Comparison of ENCODE assay signal across 9 cellular contexts in the genomic region with DNA sequence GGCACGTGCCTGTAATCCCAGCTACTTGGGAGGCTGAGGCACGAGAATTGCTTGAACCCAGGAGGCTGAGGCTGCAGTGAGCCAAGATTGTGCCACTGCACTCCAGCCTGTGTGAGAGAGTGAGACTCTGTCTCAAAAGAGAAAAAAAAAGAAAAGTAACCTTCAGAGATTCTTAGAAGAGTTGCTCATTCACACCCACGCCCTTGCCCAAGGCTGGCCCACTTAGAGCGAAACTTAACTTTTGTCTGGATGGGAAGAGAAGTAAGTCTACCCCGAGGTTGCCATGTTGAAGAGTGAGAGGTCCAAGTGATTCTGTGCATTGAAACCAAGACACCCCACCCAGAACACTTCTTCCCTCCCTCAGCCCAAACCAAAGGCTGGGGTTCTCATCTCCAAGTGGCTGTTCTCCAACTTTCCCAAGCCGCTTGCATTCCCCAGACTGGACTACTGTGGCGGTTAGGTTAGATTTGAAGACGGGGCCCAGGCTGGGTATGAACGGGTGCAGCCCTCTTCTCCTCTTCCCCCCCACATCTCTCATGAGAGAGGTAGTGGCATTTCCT. TPM values are rescaled to one million over a fixed set of nuclear protein-coding genes. Genes with fewer than 3 reads are reported as not detected.
A peak's percentile ranks its signal among the peaks of the same experiment; 100 is the strongest.
DNase-seq lines count a peak whose midpoint lies in the region; ATAC-seq lines count a peak whose summit lies in the region.
"Had no signal": no experiment of that assay in that cellular context is flagged by ENCODE, and none has a peak within 500 bp of the region (broad histone marks: within the 10 kb centered on the region; RNA-seq: fewer than 3 reads in every experiment).

No MANE protein-coding gene starts in this region.

- no peaks in the 10 kb centered on the region for H3K9me3 ChIP-seq in CD4-positive, alpha-beta memory T cell (ENCODE audit: control insufficient read depth in 1 of 2, low read length in 2 of 2)

- peak overlapping the region; percentile 68 to 88 (median 81) for H3K4me3 Mint-ChIP-seq in CD4-positive, alpha-beta memory T cell
- peak overlapping the region; percentile 79 for H3K4me3 Mint-ChIP-seq in activated CD4-positive, alpha-beta T cell treated with anti-CD3 and anti-CD28 coated beads, Interleukin-2, amount 10 ng/mL, durations not matched to agents 24 days and 14 days
- peak overlapping the region; percentile 78 for H3K4me3 Mint-ChIP-seq in activated naive CD8-positive, alpha-beta T cell treated with anti-CD3 and anti-CD28 coated beads, Interleukin-2, amount 50 U/mL, for 24 hours

- no peaks in the 10 kb centered on the region for H3K27me3 ChIP-seq in CD4-positive, alpha-beta memory T cell (ENCODE audit: insufficient read depth, low read length)

- H3K36me3 Mint-ChIP-seq in CD4-positive, alpha-beta memory T cell: peaks cover 7 to 37% of the 10 kb centered on the region in 2 donors
- H3K36me3 Mint-ChIP-seq in activated CD4-positive, alpha-beta T cell treated with anti-CD3 and anti-CD28 coated beads, Interleukin-2, amount 10 ng/mL, durations not matched to agents 24 days and 14 days (ENCODE audit: low read depth): peaks cover 50% of the 10 kb centered on the region
- H3K36me3 Mint-ChIP-seq in activated naive CD8-positive, alpha-beta T cell treated with anti-CD3 and anti-CD28 coated beads, Interleukin-2, amount 50 U/mL, for 24 hours (ENCODE audit: low read depth): peaks cover 27% of the 10 kb centered on the region

- H3K9me3 Mint-ChIP-seq in CD4-positive, alpha-beta memory T cell: peaks cover 0 to 3% (median 0%) of the 10 kb centered on the region in 8 donors
- H3K9me3 Mint-ChIP-seq in activated CD4-positive, alpha-beta T cell treated with anti-CD3 and anti-CD28 coated beads, Interleukin-2, amount 10 ng/mL, durations not matched to agents 24 days and 14 days: no peaks in the 10 kb centered on the region
- peaks cover 7% of the 10 kb centered on the region for H3K9me3 Mint-ChIP-seq in activated naive CD8-positive, alpha-beta T cell treated with anti-CD3 and anti-CD28 coated beads, Interleukin-2, amount 50 U/mL, for 24 hours

- H3K4me1 ChIP-seq in CD4-positive, alpha-beta memory T cell (ENCODE audit: insufficient read depth, low read length): peaks cover 84% of the 10 kb centered on the region

- peak; percentile 50 for ATAC-seq in activated naive CD8-positive, alpha-beta T cell treated with anti-CD3 and anti-CD28 coated beads, Interleukin-2, amount 50 U/mL, for 24 hours
- ATAC-seq in esophagus mucosa (no peak), GM19328 (IDR thresholded peaks at IDR 0.05; ENCODE audit: unreplicated experiment) (no peak)

- no peaks in the 10 kb centered on the region for H3K27me3 Mint-ChIP-seq in CD4-positive, alpha-beta memory T cell
- H3K27me3 Mint-ChIP-seq in activated CD4-positive, alpha-beta T cell treated with anti-CD3 and anti-CD28 coated beads, Interleukin-2, amount 10 ng/mL, durations not matched to agents 24 days and 14 days: no peaks in the 10 kb centered on the region
- peaks cover 2% of the 10 kb centered on the region for H3K27me3 Mint-ChIP-seq in activated naive CD8-positive, alpha-beta T cell treated with anti-CD3 and anti-CD28 coated beads, Interleukin-2, amount 50 U/mL, for 24 hours

- peak overlapping the region; percentile 50 to 53 for H3K4me3 ChIP-seq in CD4-positive, alpha-beta memory T cell (ENCODE audit: low read length in 2 of 2)

- peak overlapping the region; percentile 67 for H3K27ac ChIP-seq in CD4-positive, alpha-beta memory T cell (ENCODE audit: low read depth, low read length)

- CTCF ChIA-PET in CD4-positive, alpha-beta memory T cell (lab: Charles Lee; ENCODE audit: partially characterized antibody): interaction anchor here (0.7 to 3.3 kb wide), 11 partner anchors 9 to 170 kb away, joined by 3 to 34 read pairs (median 4); a partner anchor contains a TSS

- POLR2A ChIA-PET in CD4-positive, alpha-beta memory T cell (lab: Charles Lee; ENCODE audit: partially characterized antibody): interaction anchor here (0.8 to 15.9 kb wide), 16 partner anchors 10 to 472 kb away, joined by 3 to 588 read pairs (median 6); a partner anchor contains a TSS

- peaks cover 12% of the 10 kb centered on the region for H3K36me3 ChIP-seq in CD4-positive, alpha-beta memory T cell (ENCODE audit: insufficient read depth, low read length)

- peak in 4 of 5 donors; percentile 49 to 81 (median 62) for DNase-seq in CD4-positive, alpha-beta memory T cell
- DNase-seq in activated CD4-positive, alpha-beta T cell treated with anti-CD3 and anti-CD28 coated beads, Interleukin-2, amount 10 ng/mL, durations not matched to agents 24 days and 14 days: peak; percentile 84
- DNase-seq in activated naive CD8-positive, alpha-beta T cell treated with anti-CD3 and anti-CD28 coated beads, Interleukin-2, amount 50 U/mL, for 24 hours: peak; percentile 75
- DNase-seq in stimulated activated CD4-positive, alpha-beta T cell treated with anti-CD3 and anti-CD28 coated beads, Interleukin-2, amount 100 ng/mL, for 48 hours: peak; percentile 67 to 69
- DNase-seq in SIG-M5 (lab: John Stamatoyannopoulos, UW) (no peak), C1 segment of cervical spinal cord (lab: John Stamatoyannopoulos, UW) (no peak)
- DNase-seq: NCI-H510A had no signal

- intact Hi-C loops in CD4-positive, alpha-beta memory T cell (cut with micrococcal nuclease): loop anchor here (1.0 kb wide), 1 partner anchor 25 kb away; a partner anchor contains a TSS
- intact Hi-C loops in activated CD4-positive, alpha-beta T cell treated with anti-CD3 and anti-CD28 coated beads, Interleukin-2, amount 10 ng/mL, durations not matched to agents 24 days and 14 days (cut with micrococcal nuclease): loop anchor here (1.0 kb wide), 1 partner anchor 26 kb away; no protein-coding TSS in a partner anchor

- H3K27ac Mint-ChIP-seq in CD4-positive, alpha-beta memory T cell: peak overlapping the region; percentile 89 to 97 (median 96)
- peak overlapping the region; percentile 95 for H3K27ac Mint-ChIP-seq in activated CD4-positive, alpha-beta T cell treated with anti-CD3 and anti-CD28 coated beads, Interleukin-2, amount 10 ng/mL, durations not matched to agents 24 days and 14 days
- peak overlapping the region; percentile 96 for H3K27ac Mint-ChIP-seq in activated naive CD8-positive, alpha-beta T cell treated with anti-CD3 and anti-CD28 coated beads, Interleukin-2, amount 50 U/mL, for 24 hours

- peaks cover 41 to 87% (median 62%) of the 10 kb centered on the region in 4 donors for H3K4me1 Mint-ChIP-seq in CD4-positive, alpha-beta memory T cell
- H3K4me1 Mint-ChIP-seq in activated CD4-positive, alpha-beta T cell treated with anti-CD3 and anti-CD28 coated beads, Interleukin-2, amount 10 ng/mL, durations not matched to agents 24 days and 14 days: peaks cover 60% of the 10 kb centered on the region
- H3K4me1 Mint-ChIP-seq in activated naive CD8-positive, alpha-beta T cell treated with anti-CD3 and anti-CD28 coated beads, Interleukin-2, amount 50 U/mL, for 24 hours: peaks cover 75% of the 10 kb centered on the region

RNA-seq across cellular contexts. Expression of a gene that starts 2.4 kb away (rescaled TPM):
- total RNA-seq in CD4-positive, alpha-beta memory T cell: 10 to 100 TPM; 12.5 to 13.5 TPM
- 10 to 100 TPM; 55.3 to 57.6 TPM for polyA plus RNA-seq in CD4-positive, alpha-beta memory T cell
- total RNA-seq in activated CD4-positive, alpha-beta T cell treated with anti-CD3 and anti-CD28 coated beads, Interleukin-2, amount 10 ng/mL, durations not matched to agents 24 days and 14 days: 44.0 and 46.7 TPM in 2 replicates
- 28.6 TPM for total RNA-seq in esophagus mucosa

RNA-seq across cellular contexts. Expression of a gene that starts 20.4 kb away (rescaled TPM):
- not detected for total RNA-seq in CD4-positive, alpha-beta memory T cell
- not detected for polyA plus RNA-seq in CD4-positive, alpha-beta memory T cell
- total RNA-seq in activated CD4-positive, alpha-beta T cell treated with anti-CD3 and anti-CD28 coated beads, Interleukin-2, amount 10 ng/mL, durations not matched to agents 24 days and 14 days: 4.7 and 5.5 TPM in 2 replicates
- 18.0 TPM for total RNA-seq in esophagus mucosa

RNA-seq across cellular contexts. Expression of a gene that starts 22.7 kb away (rescaled TPM):
- total RNA-seq in CD4-positive, alpha-beta memory T cell: 100 to 1,000 TPM; 493 to 505 TPM
- polyA plus RNA-seq in CD4-positive, alpha-beta memory T cell: 10 to 100 TPM in 1 of 2 donors, 1 to 10 TPM in 1; 3.0 to 14.1 TPM
- total RNA-seq in activated CD4-positive, alpha-beta T cell treated with anti-CD3 and anti-CD28 coated beads, Interleukin-2, amount 10 ng/mL, durations not matched to agents 24 days and 14 days: 243 and 248 TPM in 2 replicates
- 40.2 TPM for total RNA-seq in esophagus mucosa

RNA-seq across cellular contexts. Expression of a gene that starts 24.8 kb away (rescaled TPM):
- 10 to 100 TPM; 93.5 to 99.0 TPM for total RNA-seq in CD4-positive, alpha-beta memory T cell
- 100 to 1,000 TPM; 391 to 517 TPM for polyA plus RNA-seq in CD4-positive, alpha-beta memory T cell
- 356 and 358 TPM in 2 replicates for total RNA-seq in activated CD4-positive, alpha-beta T cell treated with anti-CD3 and anti-CD28 coated beads, Interleukin-2, amount 10 ng/mL, durations not matched to agents 24 days and 14 days
- 179 TPM for total RNA-seq in esophagus mucosa

RNA-seq across cellular contexts. Expression of a gene that starts 53.0 kb away (rescaled TPM):
- total RNA-seq in CD4-positive, alpha-beta memory T cell: under 1 TPM; 0.09 to 0.25 TPM
- not detected for polyA plus RNA-seq in CD4-positive, alpha-beta memory T cell
- 52.1 and 54.9 TPM in 2 replicates for total RNA-seq in activated CD4-positive, alpha-beta T cell treated with anti-CD3 and anti-CD28 coated beads, Interleukin-2, amount 10 ng/mL, durations not matched to agents 24 days and 14 days
- total RNA-seq in esophagus mucosa: 4.9 TPM

Comparison
In these comparisons a context has a peak if more than half of its experiments do, and no peak if none do; other contexts are left out.
1. DNase-seq: peak in CD4-positive, alpha-beta memory T cell (4 of 5), activated CD4-positive, alpha-beta T cell treated with anti-CD3 and anti-CD28 coated beads, Interleukin-2, amount 10 ng/mL, durations not matched to agents 24 days and 14 days (single experiment), activated naive CD8-positive, alpha-beta T cell treated with anti-CD3 and anti-CD28 coated beads, Interleukin-2, amount 50 U/mL, for 24 hours (single experiment) and stimulated activated CD4-positive, alpha-beta T cell treated with anti-CD3 and anti-CD28 coated beads, Interleukin-2, amount 100 ng/mL, for 48 hours (2 of 2); none in SIG-M5 (single experiment) and C1 segment of cervical spinal cord (0 of 14).
2. Peak in every context shown above with its lines, with median percentiles within 50 percentile points of each other: H3K27ac Mint-ChIP-seq and H3K4me3 Mint-ChIP-seq.